Comparison of ENCODE assay signal across 9 cellular contexts in genomic region chr13:109700176-109700575, GRCh38.
DNase-seq lines count a peak whose midpoint lies in the region; ATAC-seq and TF ChIP-seq lines count a peak whose summit lies in the region.
"Had no signal": no experiment of that assay in that cellular context is flagged by ENCODE, and none has a peak within 500 bp of the region (broad histone marks: within the 10 kb centered on the region; RNA-seq: fewer than 3 reads in every experiment).

No MANE protein-coding gene starts in this region.

- no peak overlapping the region for H3K4me3 ChIP-seq in fibroblast of mammary gland (ENCODE audit: control insufficient read depth, low read depth, low read length)

- TF ChIP-seq CTCF in RWPE1 (conservative IDR thresholded peaks at IDR 0.05; ENCODE audit: low read depth) (no peak), fibroblast of mammary gland (conservative IDR thresholded peaks at IDR 0.05; ENCODE audit: control insufficient read depth, insufficient read depth, low read depth, low read length) (no peak)

- no peak overlapping the region for H3K4me3 Mint-ChIP-seq in activated CD4-positive, alpha-beta T cell treated with anti-CD3 and anti-CD28 coated beads, Interleukin-2, amount 10 ng/mL, durations not matched to agents 24 days and 14 days

- H3K27ac Mint-ChIP-seq in activated CD4-positive, alpha-beta T cell treated with anti-CD3 and anti-CD28 coated beads, Interleukin-2, amount 10 ng/mL, durations not matched to agents 24 days and 14 days = no peak overlapping the region

- peak; percentile 44 for DNase-seq in activated CD4-positive, alpha-beta T cell treated with anti-CD3 and anti-CD28 coated beads, Interleukin-2, amount 10 ng/mL, durations not matched to agents 24 days and 14 days
- no peak for DNase-seq in activated CD4-positive, alpha-beta T cell treated with anti-CD3 and anti-CD28 coated beads for 1 hour
- DNase-seq in RWPE1 (ENCODE audit: low spot score) (peak; percentile 20), fibroblast of mammary gland (ENCODE audit: low read depth) (peak; percentile 80), pons (ENCODE audit: low spot score) (peak; percentile 76)
- no peak for DNase-seq in activated CD4-positive, alpha-beta T cell treated with anti-CD3 and anti-CD28 coated beads for 4 hours

- H3K9me3 Mint-ChIP-seq in activated CD4-positive, alpha-beta T cell treated with anti-CD3 and anti-CD28 coated beads, Interleukin-2, amount 10 ng/mL, durations not matched to agents 24 days and 14 days = no peaks in the 10 kb centered on the region

- POLR2A ChIA-PET in RWPE1 (lab: Yijun Ruan, JAX; ENCODE audit: low non-redundant PET) = no interaction called here

- no peaks in the 10 kb centered on the region for H3K36me3 Mint-ChIP-seq in activated CD4-positive, alpha-beta T cell treated with anti-CD3 and anti-CD28 coated beads, Interleukin-2, amount 10 ng/mL, durations not matched to agents 24 days and 14 days (ENCODE audit: low read depth)

- peaks cover 36% of the 10 kb centered on the region for H3K27me3 Mint-ChIP-seq in activated CD4-positive, alpha-beta T cell treated with anti-CD3 and anti-CD28 coated beads, Interleukin-2, amount 10 ng/mL, durations not matched to agents 24 days and 14 days

- H3K4me1 Mint-ChIP-seq in activated CD4-positive, alpha-beta T cell treated with anti-CD3 and anti-CD28 coated beads, Interleukin-2, amount 10 ng/mL, durations not matched to agents 24 days and 14 days = peaks cover 2% of the 10 kb centered on the region

- peak overlapping the region; percentile 40 for H3K27ac ChIP-seq in RWPE1

- ATAC-seq in HG03571 (IDR thresholded peaks at IDR 0.05; ENCODE audit: unreplicated experiment) = no peak
- ATAC-seq in HG02588 (IDR thresholded peaks at IDR 0.05; ENCODE audit: unreplicated experiment) = no peak
- ATAC-seq: Panc1 had no signal

- CTCF ChIA-PET in RWPE1 (lab: Yijun Ruan, JAX) = interaction anchor here (0.6 kb wide), 1 partner anchor 416 kb away, joined by 4 read pairs; no protein-coding TSS in a partner anchor

- intact Hi-C loops in activated CD4-positive, alpha-beta T cell treated with anti-CD3 and anti-CD28 coated beads, Interleukin-2, amount 10 ng/mL, durations not matched to agents 24 days and 14 days (cut with micrococcal nuclease) = no loop called here

Comparison
In these comparisons a context has a peak if more than half of its experiments do, and no peak if none do; other contexts are left out.
1. DNase-seq: peak in activated CD4-positive, alpha-beta T cell treated with anti-CD3 and anti-CD28 coated beads, Interleukin-2, amount 10 ng/mL, durations not matched to agents 24 days and 14 days (single experiment), RWPE1 (single experiment), fibroblast of mammary gland (single experiment) and pons (single experiment); none in activated CD4-positive, alpha-beta T cell treated with anti-CD3 and anti-CD28 coated beads for 1 hour (single experiment) and activated CD4-positive, alpha-beta T cell treated with anti-CD3 and anti-CD28 coated beads for 4 hours (0 of 2).